ENCODE assay signal across 9 cellular contexts in genomic region chr7:32070406-32071360, GRCh38. TPM values are rescaled to one million over a fixed set of nuclear protein-coding genes. Genes with fewer than 3 reads are reported as not detected.
DNase-seq lines count a peak whose midpoint lies in the region; ATAC-seq, FAIRE-seq and TF ChIP-seq lines count a peak whose summit lies in the region.
"Had no signal": no experiment of that assay in that cellular context is flagged by ENCODE, and none has a peak within 500 bp of the region (broad histone marks: within the 10 kb centered on the region; RNA-seq: fewer than 3 reads in every experiment).

Gene PDE1C, minus strand, starts transcription at chr7:32070407.

- H3K36me3 ChIP-seq in body of pancreas (replicated peaks in 1 of 2; ENCODE audit: insufficient read depth in 1 of 2, low read depth in 2 of 2) (no peaks in the 10 kb centered on the region), small intestine (ENCODE audit: control insufficient read depth in 2 of 2, insufficient read depth in 2 of 2, low read length in 2 of 2) (no peaks in the 10 kb centered on the region)

- H3K4me3 ChIP-seq in body of pancreas, result peak within 1 kb of the TSS in 1 of 2 donors; percentile 35
- H3K4me3 ChIP-seq in iPS-18c (ENCODE audit: insufficient read depth, low read depth, low read length), result peak within 1 kb of the TSS; percentile 60
- peak within 1 kb of the TSS; percentile 76 for H3K4me3 ChIP-seq in skeletal muscle cell (ENCODE audit: low read depth, low read length)
- H3K4me3 ChIP-seq in small intestine (ENCODE audit: low read depth in 1 of 2, low read length in 2 of 2), result peak within 1 kb of the TSS in 1 of 2 donors; percentile 36

- H3K27me3 ChIP-seq in body of pancreas (no peaks in the 10 kb centered on the region), small intestine (ENCODE audit: control insufficient read depth in 2 of 2, insufficient read depth in 2 of 2, low read length in 2 of 2) (peaks cover 0 to 7% of the 10 kb centered on the region in 2 donors)

- no peak for FAIRE-seq in D721Med (lab: Jason Lieb, UNC)
- FAIRE-seq in small intestine (lab: Jason Lieb, UNC), result no peak

- 1% methylated on average over 50 to 88 of the region's 88 CpGs for WGBS in body of pancreas, 2 donors
- WGBS in small intestine, 3 donors, result 1 to 4% (median 2%) methylated on average over 74 to 88 of the region's 88 CpGs

- DNase-seq in body of pancreas (peak in 3 of 4 donors; percentile 11 to 20 (median 16)), skeletal muscle cell (ENCODE audit: low read depth) (no peak), D721Med (ENCODE audit: insufficient read length, low spot score) (no peak), erythroblast (lab: John Stamatoyannopoulos, UW) (no peak), small intestine (no peak)

- H3K27ac ChIP-seq in body of pancreas (peak within 1 kb of the TSS in 3 of 4 donors; percentile 34 to 64 (median 62)), small intestine (ENCODE audit: low read depth in 1 of 2, low read length in 1 of 2) (peak within 1 kb of the TSS in 1 of 2 donors; percentile 37)

- peak; percentile 40 for ATAC-seq in GM18498 (IDR thresholded peaks at IDR 0.05; ENCODE audit: unreplicated experiment)
- peak; percentile 56 for ATAC-seq in body of pancreas
- no peak for ATAC-seq in GM21423 (IDR thresholded peaks at IDR 0.05; ENCODE audit: unreplicated experiment)

- TF ChIP-seq POLR2A in body of pancreas (IDR thresholded peaks at IDR 0.05) (no peak), erythroblast (IDR thresholded peaks at IDR 0.05; ENCODE audit: low read length) (no peak)

- H3K4me1 ChIP-seq in body of pancreas (peaks cover 16% of the 10 kb centered on the region), small intestine (ENCODE audit: control insufficient read depth in 2 of 2, insufficient read depth in 1 of 2, low read depth in 1 of 2, low read length in 1 of 2) (no peaks in the 10 kb centered on the region)

- no peaks in the 10 kb centered on the region for H3K9me3 ChIP-seq in body of pancreas
- H3K9me3 ChIP-seq in iPS-18c (ENCODE audit: control insufficient read depth, insufficient read depth, low read length), result peaks cover 3% of the 10 kb centered on the region
- H3K9me3 ChIP-seq in small intestine (ENCODE audit: control insufficient read depth, low read depth), result no peaks in the 10 kb centered on the region

- intact Hi-C loops in body of pancreas (cut with DNase I), result no loop called here

- TF ChIP-seq CTCF in body of pancreas (IDR thresholded peaks at IDR 0.05) (no peak), D721Med (IDR thresholded peaks at IDR 0.05; ENCODE audit: insufficient read depth, missing control alignments) (no peak)

RNA-seq across cellular contexts. Expression of gene PDE1C, which starts in this region (rescaled TPM):
- 1 to 10 TPM; 1.8 to 4.9 TPM for total RNA-seq in body of pancreas
- under 1 TPM; 0.22 to 0.78 (median 0.54) TPM for polyA plus RNA-seq in small intestine
- total RNA-seq: activated T-helper 1 cell treated with anti-CD3 and anti-CD28 coated beads, Interleukin-12 subunit alpha, Interleukin-12 subunit beta, Interleukin-2, Interleukin-4 antibody, amounts not matched to agents 30 ng/mL and 10 ng/mL and 1 ng/mL, durations not matched to agents 14 hours and 24 hours and 36 hours had no signal

Comparison
In these comparisons a context has a peak if more than half of its experiments do, and no peak if none do; other contexts are left out.
1. DNase-seq: peak in body of pancreas (3 of 4); none in skeletal muscle cell (single experiment), D721Med (single experiment), erythroblast (0 of 2) and small intestine (single experiment).